ENCODE assay signal across 10 cellular contexts in genomic region chr18:31077883-31078282, GRCh38. TPM values are rescaled to one million over a fixed set of nuclear protein-coding genes. Genes with fewer than 3 reads are reported as not detected.
"Had no signal": no experiment of that assay in that cellular context is flagged by ENCODE, and none has a peak within 500 bp of the region (broad histone marks: within the 10 kb centered on the region; RNA-seq: fewer than 3 reads in every experiment).

No MANE protein-coding gene starts in this region.

- DNase-seq: activated CD4-positive, alpha-beta memory T cell treated with anti-CD3 and anti-CD28 coated beads for 36 hours; activated CD4-positive, alpha-beta T cell treated with anti-CD3 and anti-CD28 coated beads for 1 hour; activated effector memory CD4-positive, alpha-beta T cell treated with anti-CD3 and anti-CD28 coated beads, Interleukin-2, amount 50 U/mL, for 16 hours; activated T-cell treated with anti-CD3 and anti-CD28 coated beads, Interleukin-2, amount 50 U/mL, for 4 hours; heart right ventricle; left lung; mesendoderm; thyroid gland had no signal

- ATAC-seq: activated naive CD4-positive, alpha-beta T cell treated with anti-CD3 and anti-CD28 coated beads, Interleukin-2, amount 50 U/mL, for 72 hours; activated T-cell treated with anti-CD3 and anti-CD28 coated beads, Interleukin-2, amount 50 U/mL, for 4 hours; heart right ventricle; left lung had no signal

- H3K4me3 ChIP-seq: heart right ventricle, left lung, thyroid gland, vagina had no signal

- H3K4me1 ChIP-seq: heart right ventricle, left lung, thyroid gland, vagina had no signal

- H3K9me3 ChIP-seq: left lung, thyroid gland, vagina had no signal

- H3K27ac ChIP-seq: heart right ventricle, left lung, thyroid gland, vagina had no signal

- H3K27me3 ChIP-seq: heart right ventricle, left lung, thyroid gland, vagina had no signal

- H3K36me3 ChIP-seq: left lung, thyroid gland had no signal

RNA-seq across cellular contexts. Expression of gene DSC2, which starts 24.3 kb away (rescaled TPM):
- total RNA-seq: activated CD4-positive, alpha-beta memory T cell treated with anti-CD3 and anti-CD28 coated beads for 36 hours; activated naive CD4-positive, alpha-beta T cell treated with anti-CD3 and anti-CD28 coated beads, Interleukin-2, amount 50 U/mL, for 72 hours had no signal

RNA-seq across cellular contexts. Expression of gene DSC3, which starts 35.3 kb away (rescaled TPM):
- total RNA-seq: activated CD4-positive, alpha-beta memory T cell treated with anti-CD3 and anti-CD28 coated beads for 36 hours; activated naive CD4-positive, alpha-beta T cell treated with anti-CD3 and anti-CD28 coated beads, Interleukin-2, amount 50 U/mL, for 72 hours; activated T-cell treated with anti-CD3 and anti-CD28 coated beads, Interleukin-2, amount 50 U/mL, for 4 hours had no signal
